ENCODE assay signal across 1 cellular context in the genomic region with DNA sequence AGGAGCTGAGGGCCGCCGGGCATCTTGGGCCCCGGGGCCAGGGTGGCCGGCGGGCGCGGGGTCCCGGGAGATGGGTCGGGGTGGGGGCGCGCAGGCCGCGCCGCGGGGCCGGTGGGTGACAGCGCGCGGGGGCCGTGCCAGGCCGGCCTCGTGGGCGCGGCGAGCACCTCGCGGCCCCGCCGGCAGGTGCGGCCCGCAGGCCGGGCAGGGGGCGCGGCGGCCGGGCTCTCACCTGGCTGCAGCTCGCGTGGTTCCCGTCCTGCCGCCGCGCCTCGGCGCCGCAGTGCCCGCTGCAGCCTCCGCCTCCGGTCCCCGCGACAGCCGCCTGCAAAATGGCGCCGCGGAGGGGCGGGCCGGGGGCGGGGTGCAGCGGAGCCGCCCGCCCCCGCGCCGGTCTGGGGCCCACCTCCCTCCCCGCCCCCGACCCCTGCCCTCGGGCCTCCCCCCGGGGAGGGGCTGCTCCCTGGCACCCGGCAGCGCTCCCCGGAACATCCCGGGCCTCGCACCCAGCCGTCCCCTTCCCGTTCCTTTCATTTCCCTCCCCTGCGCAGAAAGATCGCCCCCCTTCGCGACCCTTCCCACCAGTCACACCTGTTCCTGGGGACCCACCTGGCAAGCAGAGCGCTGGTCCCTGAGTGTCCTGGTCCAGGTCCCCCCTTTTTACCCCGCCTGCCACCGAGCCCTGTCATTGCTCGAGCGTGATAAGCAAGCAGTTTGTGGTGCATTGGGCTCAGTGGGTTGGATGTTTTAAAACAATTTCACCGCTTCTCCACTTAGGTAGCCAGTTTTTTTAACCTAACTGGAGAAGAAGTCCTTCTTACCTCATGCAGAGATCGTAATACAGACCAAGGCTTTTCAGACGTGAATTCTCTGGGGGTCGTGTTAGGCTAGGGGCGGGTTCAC.
A peak's percentile ranks its signal among the peaks of the same experiment; 100 is the strongest.
TF ChIP-seq lines count a peak whose summit lies in the region.

A gene (minus strand): TSS at position 337 of the 903 bp plus-strand sequence. CDS start 68,948 bp downstream, outside the sequence.

TF ChIP-seq in HepG2, 621 proteins besides CTCF, POLR2A, EP300 and RAD21 (continued from another document):
- TF ChIP-seq, protein P1, sequence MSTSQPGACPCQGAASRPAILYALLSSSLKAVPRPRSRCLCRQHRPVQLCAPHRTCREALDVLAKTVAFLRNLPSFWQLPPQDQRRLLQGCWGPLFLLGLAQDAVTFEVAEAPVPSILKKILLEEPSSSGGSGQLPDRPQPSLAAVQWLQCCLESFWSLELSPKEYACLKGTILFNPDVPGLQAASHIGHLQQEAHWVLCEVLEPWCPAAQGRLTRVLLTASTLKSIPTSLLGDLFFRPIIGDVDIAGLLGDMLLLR (CRISPR knock-in tag; IDR thresholded peaks at IDR 0.05): peak; percentile 61; the same call in 1 of the 2 replicates
- TF ChIP-seq, protein P2, sequence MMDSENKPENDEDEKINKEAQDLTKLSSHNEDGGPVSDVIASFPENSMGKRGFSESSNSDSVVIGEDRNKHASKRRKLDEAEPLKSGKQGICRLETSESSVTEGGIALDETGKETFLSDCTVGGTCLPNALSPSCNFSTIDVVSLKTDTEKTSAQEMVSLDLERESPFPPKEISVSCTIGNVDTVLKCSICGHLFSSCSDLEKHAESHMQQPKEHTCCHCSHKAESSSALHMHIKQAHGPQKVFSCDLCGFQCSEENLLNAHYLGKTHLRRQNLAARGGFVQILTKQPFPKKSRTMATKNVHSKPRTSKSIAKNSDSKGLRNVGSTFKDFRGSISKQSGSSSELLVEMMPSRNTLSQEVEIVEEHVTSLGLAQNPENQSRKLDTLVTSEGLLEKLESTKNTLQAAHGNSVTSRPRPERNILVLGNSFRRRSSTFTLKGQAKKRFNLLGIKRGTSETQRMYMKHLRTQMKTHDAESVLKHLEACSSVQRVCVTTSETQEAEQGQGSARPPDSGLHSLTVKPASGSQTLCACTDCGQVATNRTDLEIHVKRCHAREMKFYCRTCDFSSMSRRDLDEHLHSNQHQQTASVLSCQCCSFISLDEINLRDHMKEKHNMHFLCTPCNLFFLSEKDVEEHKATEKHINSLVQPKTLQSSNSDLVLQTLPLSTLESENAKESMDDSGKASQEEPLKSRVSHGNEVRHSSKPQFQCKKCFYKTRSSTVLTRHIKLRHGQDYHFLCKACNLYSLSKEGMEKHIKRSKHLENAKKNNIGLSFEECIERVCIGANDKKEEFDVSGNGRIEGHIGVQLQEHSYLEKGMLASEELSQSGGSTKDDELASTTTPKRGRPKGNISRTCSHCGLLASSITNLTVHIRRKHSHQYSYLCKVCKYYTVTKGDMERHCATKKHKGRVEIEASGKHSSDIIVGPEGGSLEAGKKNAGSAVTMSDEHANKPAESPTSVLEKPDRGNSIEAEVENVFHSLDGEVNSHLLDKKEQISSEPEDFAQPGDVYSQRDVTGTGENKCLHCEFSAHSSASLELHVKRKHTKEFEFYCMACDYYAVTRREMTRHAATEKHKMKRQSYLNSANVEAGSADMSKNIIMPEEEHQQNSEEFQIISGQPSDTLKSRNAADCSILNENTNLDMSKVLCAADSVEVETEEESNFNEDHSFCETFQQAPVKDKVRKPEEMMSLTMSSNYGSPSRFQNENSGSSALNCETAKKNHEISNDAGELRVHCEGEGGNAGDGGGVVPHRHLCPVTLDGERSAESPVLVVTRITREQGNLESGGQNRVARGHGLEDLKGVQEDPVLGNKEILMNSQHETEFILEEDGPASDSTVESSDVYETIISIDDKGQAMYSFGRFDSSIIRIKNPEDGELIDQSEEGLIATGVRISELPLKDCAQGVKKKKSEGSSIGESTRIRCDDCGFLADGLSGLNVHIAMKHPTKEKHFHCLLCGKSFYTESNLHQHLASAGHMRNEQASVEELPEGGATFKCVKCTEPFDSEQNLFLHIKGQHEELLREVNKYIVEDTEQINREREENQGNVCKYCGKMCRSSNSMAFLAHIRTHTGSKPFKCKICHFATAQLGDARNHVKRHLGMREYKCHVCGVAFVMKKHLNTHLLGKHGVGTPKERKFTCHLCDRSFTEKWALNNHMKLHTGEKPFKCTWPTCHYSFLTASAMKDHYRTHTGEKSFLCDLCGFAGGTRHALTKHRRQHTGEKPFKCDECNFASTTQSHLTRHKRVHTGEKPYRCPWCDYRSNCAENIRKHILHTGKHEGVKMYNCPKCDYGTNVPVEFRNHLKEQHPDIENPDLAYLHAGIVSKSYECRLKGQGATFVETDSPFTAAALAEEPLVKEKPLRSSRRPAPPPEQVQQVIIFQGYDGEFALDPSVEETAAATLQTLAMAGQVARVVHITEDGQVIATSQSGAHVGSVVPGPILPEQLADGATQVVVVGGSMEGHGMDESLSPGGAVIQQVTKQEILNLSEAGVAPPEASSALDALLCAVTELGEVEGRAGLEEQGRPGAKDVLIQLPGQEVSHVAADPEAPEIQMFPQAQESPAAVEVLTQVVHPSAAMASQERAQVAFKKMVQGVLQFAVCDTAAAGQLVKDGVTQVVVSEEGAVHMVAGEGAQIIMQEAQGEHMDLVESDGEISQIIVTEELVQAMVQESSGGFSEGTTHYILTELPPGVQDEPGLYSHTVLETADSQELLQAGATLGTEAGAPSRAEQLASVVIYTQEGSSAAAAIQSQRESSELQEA (CRISPR knock-in tag; IDR thresholded peaks at IDR 0.05; ENCODE audit: not compliant biosample characterization): peak; percentile 23
